ENCODE assay signal across 9 cellular contexts in genomic region chr1:3409737-3410434, GRCh38. TPM values are rescaled to one million over a fixed set of nuclear protein-coding genes. Genes with fewer than 3 reads are reported as not detected.
DNase-seq lines count a peak whose midpoint lies in the region; ATAC-seq and TF ChIP-seq lines count a peak whose summit lies in the region.
"Had no signal": no experiment of that assay in that cellular context is flagged by ENCODE, and none has a peak within 500 bp of the region (broad histone marks: within the 10 kb centered on the region; RNA-seq: fewer than 3 reads in every experiment).

No MANE protein-coding gene starts in this region.

- no peaks in the 10 kb centered on the region for H3K9me3 Mint-ChIP-seq in activated T-helper 2 cell treated with anti-CD3 and anti-CD28 coated beads, Interferon-gamma antibody, Interleukin-2, Interleukin-4, amounts not matched to agents 10 μg/mL and 5 μg/mL and 100 μg/mL, durations not matched to agents 14 hours and 24 hours and 36 hours
- H3K9me3 Mint-ChIP-seq: activated B cell treated with CpG ODN at 0.5 μM for 24 hours had no signal

- H3K27ac ChIP-seq in caudate nucleus (ENCODE audit: low read depth, low read length) (no peak overlapping the region), upper lobe of right lung (no peak overlapping the region)

- H3K36me3 ChIP-seq in upper lobe of right lung, result no peaks in the 10 kb centered on the region

- H3K4me1 ChIP-seq in upper lobe of right lung, result no peaks in the 10 kb centered on the region

- ATAC-seq in upper lobe of right lung (peak; percentile 15), HG03442 (IDR thresholded peaks at IDR 0.05; ENCODE audit: unreplicated experiment) (no peak), HG03432 (IDR thresholded peaks at IDR 0.05; ENCODE audit: unreplicated experiment) (no peak)

- no peak overlapping the region for H3K4me3 Mint-ChIP-seq in activated T-helper 2 cell treated with anti-CD3 and anti-CD28 coated beads, Interferon-gamma antibody, Interleukin-2, Interleukin-4, amounts not matched to agents 10 μg/mL and 5 μg/mL and 100 μg/mL, durations not matched to agents 14 hours and 24 hours and 36 hours (ENCODE audit: low read depth)
- H3K4me3 Mint-ChIP-seq: activated B cell treated with CpG ODN at 0.5 μM for 24 hours had no signal

- DNase-seq in AG04449 (ENCODE audit: low read depth, low spot score) (peak; percentile 4), LHCN-M2 (ENCODE audit: low read depth) (peak; percentile 12), caudate nucleus (lab: John Stamatoyannopoulos, UW) (peak in 53 of 61 donors; percentile 5 to 78 (median 51)), left kidney (ENCODE audit: low read depth, low spot score) (peak; percentile 88), upper lobe of right lung (no peak)
- no peak for DNase-seq in activated T-helper 2 cell treated with anti-CD3 and anti-CD28 coated beads, Interferon-gamma antibody, Interleukin-2, Interleukin-4, amounts not matched to agents 10 μg/mL and 5 μg/mL and 100 μg/mL, durations not matched to agents 14 hours and 24 hours and 36 hours (ENCODE audit: low spot score)
- DNase-seq: activated B cell treated with CpG ODN at 0.5 μM for 24 hours had no signal

- H3K27ac Mint-ChIP-seq in activated T-helper 2 cell treated with anti-CD3 and anti-CD28 coated beads, Interferon-gamma antibody, Interleukin-2, Interleukin-4, amounts not matched to agents 10 μg/mL and 5 μg/mL and 100 μg/mL, durations not matched to agents 14 hours and 24 hours and 36 hours, result no peak overlapping the region
- H3K27ac Mint-ChIP-seq: activated B cell treated with CpG ODN at 0.5 μM for 24 hours had no signal

- CTCF ChIA-PET in AG04449 (lab: Yijun Ruan, JAX), result interaction anchor here (1.1 to 1.5 kb wide), 4 partner anchors 10 to 374 kb away, joined by 3 to 4 read pairs (median 4); no protein-coding TSS in a partner anchor

- no peaks in the 10 kb centered on the region for H3K27me3 ChIP-seq in upper lobe of right lung

- H3K9me3 ChIP-seq in upper lobe of right lung, result no peaks in the 10 kb centered on the region

- H3K4me1 Mint-ChIP-seq in activated T-helper 2 cell treated with anti-CD3 and anti-CD28 coated beads, Interferon-gamma antibody, Interleukin-2, Interleukin-4, amounts not matched to agents 10 μg/mL and 5 μg/mL and 100 μg/mL, durations not matched to agents 14 hours and 24 hours and 36 hours (ENCODE audit: low read depth), result no peaks in the 10 kb centered on the region
- H3K4me1 Mint-ChIP-seq: activated B cell treated with CpG ODN at 0.5 μM for 24 hours had no signal

- H3K27me3 Mint-ChIP-seq in activated T-helper 2 cell treated with anti-CD3 and anti-CD28 coated beads, Interferon-gamma antibody, Interleukin-2, Interleukin-4, amounts not matched to agents 10 μg/mL and 5 μg/mL and 100 μg/mL, durations not matched to agents 14 hours and 24 hours and 36 hours (ENCODE audit: low read depth), result no peaks in the 10 kb centered on the region
- H3K27me3 Mint-ChIP-seq: activated B cell treated with CpG ODN at 0.5 μM for 24 hours had no signal

- POLR2A ChIA-PET in AG04449 (lab: Yijun Ruan, JAX), result no interaction called here

- TF ChIP-seq CTCF in AG04449 (IDR thresholded peaks at IDR 0.05; ENCODE audit: insufficient read depth, low read length, missing control alignments), result peak; percentile 69
- TF ChIP-seq CTCF in upper lobe of right lung (IDR thresholded peaks at IDR 0.05), result peak; percentile 45

- H3K4me3 ChIP-seq in AG04449 (ENCODE audit: low read depth, low read length) (no peak overlapping the region), upper lobe of right lung (no peak overlapping the region)

- no peaks in the 10 kb centered on the region for H3K36me3 Mint-ChIP-seq in activated T-helper 2 cell treated with anti-CD3 and anti-CD28 coated beads, Interferon-gamma antibody, Interleukin-2, Interleukin-4, amounts not matched to agents 10 μg/mL and 5 μg/mL and 100 μg/mL, durations not matched to agents 14 hours and 24 hours and 36 hours (ENCODE audit: low read depth)

- intact Hi-C loops in upper lobe of right lung (cut with DNase I), result loop anchor here (5.0 to 10.0 kb wide), 2 partner anchors 335 to 398 kb away; no protein-coding TSS in a partner anchor
- intact Hi-C loops in activated T-helper 2 cell treated with anti-CD3 and anti-CD28 coated beads, Interferon-gamma antibody, Interleukin-2, Interleukin-4, amounts not matched to agents 10 μg/mL and 5 μg/mL and 100 μg/mL, durations not matched to agents 14 hours and 24 hours and 36 hours (cut with micrococcal nuclease), result no loop called here

RNA-seq across cellular contexts. Expression of gene ARHGEF16, which starts 44.6 kb away (rescaled TPM):
- total RNA-seq in LHCN-M2 (2014; rRNA removed) (not detected in 2 replicates), upper lobe of right lung (12.2 TPM)
- polyA plus RNA-seq in LHCN-M2 (2012), result not detected
- total RNA-seq in activated T-helper 2 cell treated with anti-CD3 and anti-CD28 coated beads, Interferon-gamma antibody, Interleukin-2, Interleukin-4, amounts not matched to agents 10 μg/mL and 5 μg/mL and 100 μg/mL, durations not matched to agents 14 hours and 24 hours and 36 hours, result not detected in 2 replicates
- total RNA-seq: activated B cell treated with CpG ODN at 0.5 μM for 24 hours had no signal

Comparison
In these comparisons a context has a peak if more than half of its experiments do, and no peak if none do; other contexts are left out.
1. DNase-seq: peak in AG04449 (single experiment), LHCN-M2 (single experiment), caudate nucleus (53 of 61) and left kidney (single experiment); none in upper lobe of right lung (single experiment) and activated T-helper 2 cell treated with anti-CD3 and anti-CD28 coated beads, Interferon-gamma antibody, Interleukin-2, Interleukin-4, amounts not matched to agents 10 μg/mL and 5 μg/mL and 100 μg/mL, durations not matched to agents 14 hours and 24 hours and 36 hours (single experiment).
2. RNA of gene ARHGEF16, which starts 44.6 kb away (total RNA-seq): 12.2 TPM in upper lobe of right lung (single experiment); not detected in LHCN-M2 and not detected in activated T-helper 2 cell treated with anti-CD3 and anti-CD28 coated beads, Interferon-gamma antibody, Interleukin-2, Interleukin-4, amounts not matched to agents 10 μg/mL and 5 μg/mL and 100 μg/mL, durations not matched to agents 14 hours and 24 hours and 36 hours; every median in the first group is over 10 times any median in the second.